14 cellular contexts compared by ENCODE assay signal in genomic region chr14:55127491-55127951, GRCh38. TPM values are rescaled to one million over a fixed set of nuclear protein-coding genes. Genes with fewer than 3 reads are reported as not detected.
DNase-seq lines count a peak whose midpoint lies in the region; ATAC-seq, FAIRE-seq and TF ChIP-seq lines count a peak whose summit lies in the region.
"Had no signal": no experiment of that assay in that cellular context is flagged by ENCODE, and none has a peak within 500 bp of the region (broad histone marks: within the 10 kb centered on the region; RNA-seq: fewer than 3 reads in every experiment).

No MANE protein-coding gene starts in this region.

- H3K79me2 ChIP-seq in osteoblast (ENCODE audit: insufficient read depth, low read length) = peaks cover 28% of the 10 kb centered on the region

- no peak for TF ChIP-seq CTCF in cardiac fibroblast (IDR thresholded peaks at IDR 0.05; ENCODE audit: low read depth, low read length)
- TF ChIP-seq CTCF in osteoblast (IDR thresholded peaks at IDR 0.05; ENCODE audit: extremely low read depth, low read depth, low read length) = no peak

- peaks cover 3% of the 10 kb centered on the region for H3K36me3 ChIP-seq in osteoblast (ENCODE audit: insufficient read depth, low read length)

- TF ChIP-seq POLR2A in GM12892 (IDR thresholded peaks at IDR 0.05; ENCODE audit: low read depth, low read length) = no peak

- ATAC-seq in GM18858 (IDR thresholded peaks at IDR 0.05; ENCODE audit: unreplicated experiment) = no peak

- no peaks in the 10 kb centered on the region for H3K9me3 ChIP-seq in osteoblast (ENCODE audit: low read depth, low read length)

- H3K4me2 ChIP-seq in osteoblast (ENCODE audit: insufficient read depth, low read length) = peak overlapping the region; percentile 0

- H4K20me1 ChIP-seq in osteoblast (ENCODE audit: insufficient read depth, low read length) = peaks cover 7% of the 10 kb centered on the region

- H3K27me3 ChIP-seq in osteoblast (ENCODE audit: insufficient read depth, low read length) = no peaks in the 10 kb centered on the region

- FAIRE-seq in GM12892 (lab: Jason Lieb, UNC) = no peak
- FAIRE-seq: endothelial cell of umbilical vein, islet of Langerhans had no signal

- H3K27ac ChIP-seq in osteoblast (ENCODE audit: low read depth, low read length) = peak overlapping the region; percentile 84

- H3K4me1 ChIP-seq in osteoblast (ENCODE audit: insufficient read depth, low read length) = peaks cover 40% of the 10 kb centered on the region

- no peak overlapping the region for H2AFZ ChIP-seq in osteoblast (ENCODE audit: low read length)

- H3K4me3 ChIP-seq in cardiac fibroblast (replicated peaks in 1 of 2; ENCODE audit: low read depth in 2 of 2, low read length in 2 of 2) = no peak overlapping the region
- H3K4me3 ChIP-seq in osteoblast (ENCODE audit: insufficient read depth, low read length) = no peak overlapping the region

- DNase-seq in COLO829 (ENCODE audit: low spot score) (peak; percentile 69), LHCN-M2 (ENCODE audit: low read depth) (peak; percentile 43), cardiac fibroblast (ENCODE audit: low read depth in 2 of 2) (peak; percentile 38 to 82), osteoblast (ENCODE audit: insufficient read length, low spot score, missing footprints) (peak; percentile 96), GM12892 (ENCODE audit: insufficient read length) (no peak)
- DNase-seq in stimulated activated naive CD4-positive, alpha-beta T cell (lab: John Stamatoyannopoulos, UW) = no peak
- DNase-seq in stimulated activated CD4-positive, alpha-beta T cell treated with anti-CD3 and anti-CD28 coated beads, Interleukin-4, amount 100 ng/mL, for 4 hours = no peak
- DNase-seq: anterior cingulate cortex; CD8-positive, alpha-beta memory T cell; stimulated activated CD4-positive, alpha-beta T cell treated with anti-CD3 and anti-CD28 coated beads, Interleukin-4, amount 100 ng/mL, for 1 hour; T-helper 9 cell had no signal

RNA-seq across cellular contexts. Expression of gene LGALS3, which starts 1.5 kb away (rescaled TPM):
- total RNA-seq in LHCN-M2 (2014; rRNA removed) (247 and 288 TPM in 2 replicates), osteoblast (368 and 433 TPM in 2 replicates)
- polyA plus RNA-seq in LHCN-M2 (2012) = 172 TPM
- 48.5 TPM for polyA plus RNA-seq in GM12892 (2012; ENCODE audit: missing spikeins)

Comparison
In these comparisons a context has a peak if more than half of its experiments do, and no peak if none do; other contexts are left out.
1. DNase-seq: peak in COLO829 (single experiment), LHCN-M2 (single experiment), cardiac fibroblast (2 of 2) and osteoblast (single experiment); none in GM12892 (single experiment), stimulated activated naive CD4-positive, alpha-beta T cell (0 of 6) and stimulated activated CD4-positive, alpha-beta T cell treated with anti-CD3 and anti-CD28 coated beads, Interleukin-4, amount 100 ng/mL, for 4 hours (0 of 2).